ENCODE assay signal across 35 cellular contexts in genomic region chr3:159625594-159625993, GRCh38.
"Had no signal": no experiment of that assay in that cellular context is flagged by ENCODE, and none has a peak within 500 bp of the region (broad histone marks: within the 10 kb centered on the region; RNA-seq: fewer than 3 reads in every experiment).

No MANE protein-coding gene starts in this region.

- H3K9ac ChIP-seq: KMS-11 had no signal

- DNase-seq: Karpas-422, Kasumi-1, MG63, MM.1S, MV-4-11, NCI-H1048, NCI-H1092, NCI-H1092 treated with DMSO at 0.1 percent for 48 hours, NCI-H1105, NCI-H1105 treated with DMSO at 0.1 percent for 48 hours, NCI-H1417, NCI-H1417 treated with DMSO at 0.1 percent for 48 hours, NCI-H1436, NCI-H1436 treated with DMSO at 0.1 percent for 48 hours, NCI-H1694, NCI-H1694 treated with DMSO at 0.1 percent for 48 hours, NCI-H187, NCI-H187 treated with DMSO at 0.1 percent for 48 hours, NCI-H1930, NCI-H2029, NCI-H2029 treated with DMSO at 0.1 percent for 48 hours, NCI-H2081, NCI-H2081 treated with DMSO at 0.1 percent for 48 hours, NCI-H2107, NCI-H2171, NCI-H2171 treated with DMSO at 0.1 percent for 48 hours, NCI-H2227 treated with DMSO at 0.1 percent for 48 hours, NCI-H226, NCI-H345, NCI-H446, NCI-H446 treated with DMSO at 0.1 percent for 48 hours, NCI-H510A, NCI-H510A treated with DMSO at 0.1 percent for 48 hours, NCI-H524 had no signal

- H3K36me3 ChIP-seq: MG63 had no signal

- H3K4me2 ChIP-seq: KMS-11 had no signal

- H3K4me3 ChIP-seq: MG63 had no signal

- H3K27ac ChIP-seq: KMS-11 had no signal

- H3K27me3 ChIP-seq: MG63 had no signal
